In the genomic region with DNA sequence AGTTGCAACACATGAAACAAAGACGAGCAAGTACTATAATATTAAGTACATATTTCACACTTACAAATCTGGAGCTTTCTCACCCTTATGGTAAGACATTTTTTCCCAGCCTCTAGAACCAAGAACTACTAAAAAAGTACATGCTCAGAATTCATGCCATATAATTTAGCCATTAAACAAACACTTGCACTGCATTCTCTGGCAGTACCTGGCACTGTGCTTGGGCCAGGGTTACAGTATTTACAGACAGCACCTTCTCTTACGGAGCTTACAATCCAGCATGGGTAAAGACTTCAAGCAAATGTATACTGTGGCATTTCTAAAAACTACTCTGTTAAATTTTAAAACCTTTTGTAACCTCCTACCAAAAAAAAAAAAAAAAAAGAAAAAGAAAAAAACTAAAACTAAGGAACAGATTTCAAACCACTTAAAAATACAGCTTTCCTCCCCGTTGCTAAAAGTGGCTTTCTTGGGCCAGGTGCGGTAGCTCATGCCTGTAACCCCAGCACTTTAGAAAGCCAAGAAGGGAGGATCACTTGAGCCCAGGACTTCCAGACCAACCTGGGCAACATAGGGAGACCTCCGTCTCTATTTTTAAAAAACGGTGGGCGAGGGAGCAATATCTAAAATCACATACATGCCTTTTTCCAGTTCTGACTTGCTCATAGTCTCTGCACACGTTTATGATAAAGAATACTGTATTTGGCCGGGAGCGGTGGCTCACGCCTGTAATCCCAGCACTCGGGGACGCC, we compare ENCODE assay signal across 8 cellular contexts. TPM values are rescaled to one million over a fixed set of nuclear protein-coding genes. Genes with fewer than 3 reads are reported as not detected.
A peak's percentile ranks its signal among the peaks of the same experiment; 100 is the strongest.
DNase-seq lines count a peak whose midpoint lies in the region; ATAC-seq and TF ChIP-seq lines count a peak whose summit lies in the region.

No MANE protein-coding gene starts in this region.

- peak overlapping the region; percentile 88 for H3K4me3 ChIP-seq in CD8-positive, alpha-beta T cell (ENCODE audit: low read depth, low read length)
- H3K4me3 ChIP-seq in HFF-Myc (replicated peaks; ENCODE audit: low read depth, low read length) = peak overlapping the region; percentile 79
- H3K4me3 ChIP-seq in retinal pigment epithelial cell (ENCODE audit: low read length) = peak overlapping the region; percentile 89

- H3K4me1 Mint-ChIP-seq in CD8-positive, alpha-beta T cell (ENCODE audit: low read depth) = peaks cover 48% of the 10 kb centered on the region

- intact Hi-C loops in CD8-positive, alpha-beta T cell (cut with DNase I, micrococcal nuclease) = loop anchor here (1.0 to 5.0 kb wide), 10 partner anchors 37 to 1563 kb away; a partner anchor contains a TSS

- POLR2A ChIA-PET in CD8-positive, alpha-beta T cell (lab: Charles Lee) = interaction anchor here (0.6 to 3.4 kb wide), 11 partner anchors 9 to 73 kb away, joined by 3 to 13 read pairs (median 5); a partner anchor contains a TSS

- H3K4me3 Mint-ChIP-seq in CD8-positive, alpha-beta T cell = peak overlapping the region; percentile 98

- H3K9me3 ChIP-seq in CD8-positive, alpha-beta T cell (ENCODE audit: low read length) = no peaks in the 10 kb centered on the region

- DNase-seq in CD8-positive, alpha-beta T cell = no peak
- no peak for DNase-seq in HFF-Myc (ENCODE audit: extremely low read depth, low read depth)
- peak in 1 of 2 donors; percentile 27 for DNase-seq in foreskin keratinocyte
- DNase-seq in retinal pigment epithelial cell (ENCODE audit: low read depth) = no peak
- no peak for DNase-seq in UCSD-AML1 (lab: John Stamatoyannopoulos, UW; ENCODE audit: unreplicated experiment)
- no peak for DNase-seq in stimulated activated CD4-positive, alpha-beta T cell treated with anti-CD3 and anti-CD28 coated beads, Interleukin-12 subunit alpha, Interleukin-12 subunit beta, amount 100 ng/mL, for 4 hours

- no peak for TF ChIP-seq CTCF in CD8-positive, alpha-beta T cell (IDR thresholded peaks at IDR 0.05)
- TF ChIP-seq CTCF in HFF-Myc (IDR thresholded peaks at IDR 0.05; ENCODE audit: low read depth, low read length, missing control alignments) = no peak
- no peak for TF ChIP-seq CTCF in VCaP (conservative IDR thresholded peaks at IDR 0.05)
- TF ChIP-seq CTCF in foreskin keratinocyte (conservative IDR thresholded peaks at IDR 0.05) = no peak
- no peak for TF ChIP-seq CTCF in retinal pigment epithelial cell (conservative IDR thresholded peaks at IDR 0.05; ENCODE audit: low read depth, low read length)

- peaks cover 2% of the 10 kb centered on the region for H3K36me3 Mint-ChIP-seq in CD8-positive, alpha-beta T cell

- H3K27ac Mint-ChIP-seq in CD8-positive, alpha-beta T cell = peak overlapping the region; percentile 95

- H3K4me1 ChIP-seq in CD8-positive, alpha-beta T cell (ENCODE audit: insufficient read depth, low read length) = peaks cover 37% of the 10 kb centered on the region
- H3K4me1 ChIP-seq in foreskin keratinocyte = peaks cover 5% of the 10 kb centered on the region

- H3K27me3 Mint-ChIP-seq in CD8-positive, alpha-beta T cell (ENCODE audit: low read depth) = no peaks in the 10 kb centered on the region

- peak overlapping the region; percentile 75 for H3K27ac ChIP-seq in CD8-positive, alpha-beta T cell (ENCODE audit: low read depth, low read length)
- peak overlapping the region; percentile 85 for H3K27ac ChIP-seq in VCaP
- peak overlapping the region; percentile 59 for H3K27ac ChIP-seq in foreskin keratinocyte

- no peaks in the 10 kb centered on the region for H3K9me3 Mint-ChIP-seq in CD8-positive, alpha-beta T cell

- H3K36me3 ChIP-seq in CD8-positive, alpha-beta T cell (ENCODE audit: insufficient read depth, low read length) = no peaks in the 10 kb centered on the region

- H3K27me3 ChIP-seq in CD8-positive, alpha-beta T cell (ENCODE audit: insufficient read depth, low read length) = no peaks in the 10 kb centered on the region
- no peaks in the 10 kb centered on the region for H3K27me3 ChIP-seq in foreskin keratinocyte

- ATAC-seq in CD8-positive, alpha-beta T cell = no peak
- ATAC-seq in foreskin keratinocyte (peak; percentile 9), HG02610 (IDR thresholded peaks at IDR 0.05; ENCODE audit: unreplicated experiment) (no peak)

- CTCF ChIA-PET in CD8-positive, alpha-beta T cell (lab: Charles Lee) = interaction anchor here (0.5 to 6.3 kb wide), 18 partner anchors 7 to 70 kb away, joined by 3 to 74 read pairs (median 6); no protein-coding TSS in a partner anchor

RNA-seq across cellular contexts. Expression of a gene that starts 0.9 kb away (rescaled TPM):
- 10 to 100 TPM; 40.4 to 46.9 TPM for total RNA-seq in CD8-positive, alpha-beta T cell
- 32.7 and 33.7 TPM in 2 replicates for total RNA-seq in foreskin keratinocyte
- polyA plus RNA-seq in foreskin keratinocyte = 8.6 and 10.1 TPM in 2 replicates

RNA-seq across cellular contexts. Expression of a gene that starts 47.6 kb away (rescaled TPM):
- total RNA-seq in CD8-positive, alpha-beta T cell = 1 to 10 TPM; 3.5 to 7.5 TPM
- total RNA-seq in foreskin keratinocyte = 20.8 and 21.6 TPM in 2 replicates
- polyA plus RNA-seq in foreskin keratinocyte = 13.2 and 13.6 TPM in 2 replicates
